ENCODE assay signal across 16 cellular contexts in genomic region chr12:82804601-82805000, GRCh38.
"Had no signal": no experiment of that assay in that cellular context is flagged by ENCODE, and none has a peak within 500 bp of the region (broad histone marks: within the 10 kb centered on the region; RNA-seq: fewer than 3 reads in every experiment).

No MANE protein-coding gene starts in this region.

- H3K4me3 ChIP-seq: coronary artery, pancreas, psoas muscle, right lobe of liver, tibial artery had no signal

- H3K36me3 ChIP-seq: pancreas, right lobe of liver, tibial artery had no signal

- H3K9me3 ChIP-seq: pancreas, psoas muscle, right lobe of liver, tibial artery had no signal

- H3K27ac ChIP-seq: coronary artery, psoas muscle, right lobe of liver, tibial artery had no signal

- FAIRE-seq: pancreas had no signal

- H3K27me3 ChIP-seq: foreskin keratinocyte, pancreas, right lobe of liver, tibial artery had no signal

- H3K4me1 ChIP-seq: psoas muscle, right lobe of liver, tibial artery had no signal

- DNase-seq: central memory CD4-positive, alpha-beta T cell; effector memory CD8-positive, alpha-beta T cell; hippocampal formation; kidney glomerular epithelial cell; naive B cell; occipital lobe; pancreas; psoas muscle; retina; right lobe of liver; stimulated activated CD4-positive, alpha-beta T cell treated with anti-CD3 and anti-CD28 coated beads, Interleukin-4, amount 100 ng/mL, for 1 hour; stimulated activated CD8-positive, alpha-beta memory T cell treated with anti-CD3 and anti-CD28 coated beads, Interleukin-4, amount 100 ng/mL, for 48 hours; stimulated activated naive CD8-positive, alpha-beta T cell treated with anti-CD3 and anti-CD28 coated beads, Interleukin-15, Interleukin-2, amounts not matched to agents 100 U/mL and 50 U/mL, for 24 hours; tibial artery had no signal
